31 cellular contexts compared by ENCODE assay signal in genomic region chr15:62109457-62109856, GRCh38. TPM values are rescaled to one million over a fixed set of nuclear protein-coding genes. Genes with fewer than 3 reads are reported as not detected.
DNase-seq lines count a peak whose midpoint lies in the region; ATAC-seq and TF ChIP-seq lines count a peak whose summit lies in the region.
"Had no signal": no experiment of that assay in that cellular context is flagged by ENCODE, and none has a peak within 500 bp of the region (broad histone marks: within the 10 kb centered on the region; RNA-seq: fewer than 3 reads in every experiment).

No MANE protein-coding gene starts in this region.

- DNase-seq in MG63 (peak; percentile 22), trophoblast cell (no peak), heart left ventricle (no peak), NCI-H524 treated with DMSO at 0.1 percent for 48 hours (lab: John Stamatoyannopoulos, UW) (no peak)
- DNase-seq in stimulated activated naive CD8-positive, alpha-beta T cell treated with anti-CD3 and anti-CD28 coated beads, Interleukin-15, Interleukin-2, amounts not matched to agents 100 U/mL and 50 U/mL, for 24 hours: no peak
- DNase-seq: activated CD4-positive, alpha-beta memory T cell treated with anti-CD3 and anti-CD28 coated beads, Interleukin-2, amount 10 ng/mL, durations not matched to agents 7 days and 5 days; activated CD8-positive, alpha-beta memory T cell treated with anti-CD3 and anti-CD28 coated beads, Interleukin-2, amount 50 U/mL, for 4 hours; activated naive CD4-positive, alpha-beta T cell treated with Interleukin-2 at 50 U/mL for 16 hours; endodermal cell; foreskin melanocyte; H9; kidney glomerular epithelial cell; natural killer cell; NCI-H1436 treated with DMSO at 0.1 percent for 48 hours; NCI-H2081 treated with DMSO at 0.1 percent for 48 hours; NK-92 treated with Interleukin-12 subunit alpha and Interleukin-12 subunit beta, amount 100 ng/mL, for 24 hours; PC-9; Right ventricle myocardium superior; T-helper 2 cell had no signal

- no peaks in the 10 kb centered on the region for H3K27me3 Mint-ChIP-seq in activated T-helper 17 cell treated with anti-CD3 and anti-CD28 coated beads, Interleukin-2, amount 50 U/mL, for 72 hours
- H3K27me3 Mint-ChIP-seq: activated CD4-positive, alpha-beta memory T cell treated with anti-CD3 and anti-CD28 coated beads, Interleukin-2, amount 10 ng/mL, durations not matched to agents 7 days and 5 days; dendritic cell treated with granulocyte-macrophage colony-stimulating factor and Interleukin-4, amounts not matched to agents 40 ng/mL and 50 ng/mL, for 4 days had no signal

- no peak overlapping the region for H3K23ac ChIP-seq in trophoblast cell (ENCODE audit: low read length)

- H3K27ac ChIP-seq in ACC112 (ENCODE audit: low read depth, low read length): peak overlapping the region; percentile 88
- no peak overlapping the region for H3K27ac ChIP-seq in trophoblast cell (ENCODE audit: low read depth, low read length)
- H3K27ac ChIP-seq in heart left ventricle: peak overlapping the region in 1 of 12 donors; percentile 2
- H3K27ac ChIP-seq: BLaER1 treated with 17β-estradiol and CSF1 and Interleukin-3, amounts not matched to agents 10 nM and 100 nM; HL-60; KMS-11 had no signal

- H3K36me3 ChIP-seq in ACC112 (ENCODE audit: insufficient read depth, low read length) (no peaks in the 10 kb centered on the region), MG63 (no peaks in the 10 kb centered on the region), trophoblast cell (ENCODE audit: control insufficient read depth in 1 of 2, insufficient read depth in 2 of 2, low read length in 2 of 2) (no peaks in the 10 kb centered on the region), heart left ventricle (no peaks in the 10 kb centered on the region)
- H3K36me3 ChIP-seq: adrenal gland; BLaER1 treated with 17β-estradiol and CSF1 and Interleukin-3, amounts not matched to agents 10 nM and 100 nM had no signal

- H2AFZ ChIP-seq in ACC112 (ENCODE audit: low read length, unreplicated experiment) (no peak overlapping the region), trophoblast cell (ENCODE audit: insufficient read depth, low read length, poor library complexity) (peak overlapping the region; percentile 25)
- H2AFZ ChIP-seq: PC-9 had no signal

- no peak overlapping the region for H3K4me2 ChIP-seq in trophoblast cell (ENCODE audit: low read length)
- H3K4me2 ChIP-seq: KMS-11 had no signal

- no peak for TF ChIP-seq POLR2A in heart left ventricle (IDR thresholded peaks at IDR 0.05)

- no peak overlapping the region for H3K9ac ChIP-seq in trophoblast cell (ENCODE audit: low read length)
- H3K9ac ChIP-seq: BLaER1 treated with 17β-estradiol and CSF1 and Interleukin-3, amounts not matched to agents 10 nM and 100 nM; KMS-11 had no signal

- no peaks in the 10 kb centered on the region for H3K79me1 ChIP-seq in trophoblast cell (ENCODE audit: low read length)

- no peak overlapping the region for H2BK5ac ChIP-seq in trophoblast cell (ENCODE audit: low read depth, low read length, poor library complexity)

- no peak overlapping the region for H4K8ac ChIP-seq in trophoblast cell (ENCODE audit: low read depth, low read length)

- H2BK12ac ChIP-seq in trophoblast cell (ENCODE audit: low read length): no peak overlapping the region

- WGBS in trophoblast cell (ENCODE audit: extremely low coverage, insufficient coverage, insufficient read length): no CpG with 5 or more reads among the region's 1 CpG
- WGBS in heart left ventricle, 4 donors: 92 to 97% (median 96%) methylated on average over 1 of the region's 1 CpG

- H2BK120ac ChIP-seq in trophoblast cell (ENCODE audit: insufficient read depth, low read length, poor library complexity): no peak overlapping the region

- peaks cover 27% of the 10 kb centered on the region for H3K4me1 Mint-ChIP-seq in activated T-helper 17 cell treated with anti-CD3 and anti-CD28 coated beads, Interleukin-2, amount 50 U/mL, for 72 hours
- H3K4me1 Mint-ChIP-seq: central memory CD8-positive, alpha-beta T cell; H9; natural killer cell had no signal

- no peaks in the 10 kb centered on the region for H3K9me3 ChIP-seq in MG63
- no peaks in the 10 kb centered on the region for H3K9me3 ChIP-seq in trophoblast cell (ENCODE audit: insufficient read depth, low read depth, low read length)
- H3K9me3 ChIP-seq in heart left ventricle: no peaks in the 10 kb centered on the region
- H3K9me3 ChIP-seq: adrenal gland; BLaER1 treated with 17β-estradiol and CSF1 and Interleukin-3, amounts not matched to agents 10 nM and 100 nM had no signal

- no peak for ATAC-seq in activated T-helper 17 cell treated with anti-CD3 and anti-CD28 coated beads, Interleukin-2, amount 50 U/mL, for 72 hours (replicated peaks)
- ATAC-seq in stimulated activated naive CD8-positive, alpha-beta T cell treated with anti-CD3 and anti-CD28 coated beads, Interleukin-15, Interleukin-2, amounts not matched to agents 100 U/mL and 50 U/mL, for 24 hours: no peak
- no peak for ATAC-seq in heart left ventricle
- ATAC-seq: esophagus mucosa, natural killer cell had no signal

- no peak overlapping the region for H3K4me3 ChIP-seq in ACC112 (ENCODE audit: low read depth, low read length)
- H3K4me3 ChIP-seq in MG63: no peak overlapping the region
- H3K4me3 ChIP-seq in trophoblast cell (ENCODE audit: low read depth, low read length): no peak overlapping the region
- no peak overlapping the region for H3K4me3 ChIP-seq in heart left ventricle
- H3K4me3 ChIP-seq: adrenal gland; BLaER1 treated with 17β-estradiol and CSF1 and Interleukin-3, amounts not matched to agents 10 nM and 100 nM; lung; PC-9 had no signal

- no peak overlapping the region for H3K4ac ChIP-seq in trophoblast cell (ENCODE audit: low read depth, low read length)

- TF ChIP-seq CTCF in heart left ventricle (IDR thresholded peaks at IDR 0.05): no peak

- H4K12ac ChIP-seq in trophoblast cell (ENCODE audit: low read depth, low read length): no peak overlapping the region

- H3K27me3 ChIP-seq in ACC112 (ENCODE audit: insufficient read depth, low read length): no peaks in the 10 kb centered on the region
- H3K27me3 ChIP-seq in MG63: no peaks in the 10 kb centered on the region
- no peaks in the 10 kb centered on the region for H3K27me3 ChIP-seq in trophoblast cell (ENCODE audit: insufficient read depth, low read length)
- no peaks in the 10 kb centered on the region for H3K27me3 ChIP-seq in heart left ventricle
- H3K27me3 ChIP-seq: adrenal gland; BLaER1 treated with 17β-estradiol and CSF1 and Interleukin-3, amounts not matched to agents 10 nM and 100 nM had no signal

- H3K9me3 Mint-ChIP-seq in activated T-helper 17 cell treated with anti-CD3 and anti-CD28 coated beads, Interleukin-2, amount 50 U/mL, for 72 hours: no peaks in the 10 kb centered on the region
- H3K9me3 Mint-ChIP-seq: activated CD4-positive, alpha-beta memory T cell treated with anti-CD3 and anti-CD28 coated beads, Interleukin-2, amount 10 ng/mL, durations not matched to agents 7 days and 5 days; central memory CD8-positive, alpha-beta T cell; dendritic cell treated with granulocyte-macrophage colony-stimulating factor and Interleukin-4, amounts not matched to agents 40 ng/mL and 50 ng/mL, for 4 days; endodermal cell; H9; natural killer cell; stimulated activated naive CD8-positive, alpha-beta T cell treated with anti-CD3 and anti-CD28 coated beads, Interleukin-15, Interleukin-2, amounts not matched to agents 100 ng/mL and 50 ng/mL, for 24 hours had no signal

- H3K36me3 Mint-ChIP-seq in activated T-helper 17 cell treated with anti-CD3 and anti-CD28 coated beads, Interleukin-2, amount 50 U/mL, for 72 hours (ENCODE audit: low read depth): no peaks in the 10 kb centered on the region
- H3K36me3 Mint-ChIP-seq: natural killer cell had no signal

- intact Hi-C loops in heart left ventricle (cut with DNase I): no loop called here

- H3K4me3 Mint-ChIP-seq in activated T-helper 17 cell treated with anti-CD3 and anti-CD28 coated beads, Interleukin-2, amount 50 U/mL, for 72 hours: no peak overlapping the region
- H3K4me3 Mint-ChIP-seq: activated CD4-positive, alpha-beta memory T cell treated with anti-CD3 and anti-CD28 coated beads, Interleukin-2, amount 10 ng/mL, durations not matched to agents 7 days and 5 days; central memory CD8-positive, alpha-beta T cell; dendritic cell treated with granulocyte-macrophage colony-stimulating factor and Interleukin-4, amounts not matched to agents 40 ng/mL and 50 ng/mL, for 4 days; endodermal cell; H9; natural killer cell had no signal

- peak overlapping the region; percentile 95 for H3K27ac Mint-ChIP-seq in activated T-helper 17 cell treated with anti-CD3 and anti-CD28 coated beads, Interleukin-2, amount 50 U/mL, for 72 hours
- H3K27ac Mint-ChIP-seq: activated CD4-positive, alpha-beta memory T cell treated with anti-CD3 and anti-CD28 coated beads, Interleukin-2, amount 10 ng/mL, durations not matched to agents 7 days and 5 days; dendritic cell treated with granulocyte-macrophage colony-stimulating factor and Interleukin-4, amounts not matched to agents 40 ng/mL and 50 ng/mL, for 4 days; endodermal cell; H9; natural killer cell had no signal

- H3K4me1 ChIP-seq in ACC112 (ENCODE audit: control insufficient read depth, insufficient read depth, low read length, unreplicated experiment) (peaks cover 35% of the 10 kb centered on the region), trophoblast cell (ENCODE audit: control insufficient read depth in 1 of 2, insufficient read depth in 2 of 2, low read length in 2 of 2) (peaks cover 9 to 17% of the 10 kb centered on the region in 2 experiments), heart left ventricle (peaks cover 0 to 16% (median 3%) of the 10 kb centered on the region in 12 donors)

- H2AK5ac ChIP-seq in trophoblast cell (ENCODE audit: low read length): no peak overlapping the region

- H4K91ac ChIP-seq in trophoblast cell (ENCODE audit: low read depth, low read length): no peak overlapping the region

- H3K18ac ChIP-seq in trophoblast cell (ENCODE audit: low read length): no peak overlapping the region

- H3K14ac ChIP-seq in trophoblast cell (ENCODE audit: low read length): no peak overlapping the region

- H3K79me2 ChIP-seq in ACC112 (ENCODE audit: control insufficient read depth, insufficient read depth, low read length, unreplicated experiment): no peaks in the 10 kb centered on the region
- H3K79me2 ChIP-seq in trophoblast cell (ENCODE audit: control insufficient read depth, insufficient read depth, low read length, poor library complexity): no peaks in the 10 kb centered on the region

RNA-seq across cellular contexts. Expression of gene C2CD4A, which starts 42.7 kb away (rescaled TPM):
- not detected in 2 replicates for total RNA-seq in MG63 (2014; rRNA removed; shearing (Covaris generic); ENCODE audit: low replicate concordance)
- 1 to 10 TPM; 1.3 to 5.8 TPM for total RNA-seq in activated T-helper 17 cell treated with anti-CD3 and anti-CD28 coated beads, Interleukin-2, amount 50 U/mL, for 72 hours
- polyA plus RNA-seq in trophoblast cell (2013): 0.08 TPM in 2 replicates
- total RNA-seq in heart left ventricle: not detected
- polyA plus RNA-seq in heart left ventricle: under 1 TPM in 1 of 2 donors, not detected in 1; 0.04 TPM
- total RNA-seq: endodermal cell, H9, natural killer cell, osteoblast, Right ventricle myocardium superior had no signal

RNA-seq across cellular contexts. Expression of gene VPS13C, which starts 49.2 kb away (rescaled TPM):
- total RNA-seq in MG63 (2014; rRNA removed; shearing (Covaris generic); ENCODE audit: low replicate concordance): 7.9 and 13.0 TPM in 2 replicates
- total RNA-seq in activated T-helper 17 cell treated with anti-CD3 and anti-CD28 coated beads, Interleukin-2, amount 50 U/mL, for 72 hours: 10 to 100 TPM; 67.0 to 85.2 TPM
- polyA plus RNA-seq in trophoblast cell (2013): 9.9 and 10.4 TPM in 2 replicates
- total RNA-seq in heart left ventricle: 10 to 100 TPM; 29.7 to 70.1 (median 39.4) TPM
- 10 to 100 TPM in 1 of 2 donors, 1 to 10 TPM in 1; 9.8 to 12.3 TPM for polyA plus RNA-seq in heart left ventricle

RNA-seq across cellular contexts. Expression of gene C2CD4B, which starts 55.6 kb away (rescaled TPM):
- total RNA-seq in MG63 (2014; rRNA removed; shearing (Covaris generic); ENCODE audit: low replicate concordance): not detected in 2 replicates
- 1 to 10 TPM in 1 of 2 donors, under 1 TPM in 1; 0.76 to 1.5 TPM for total RNA-seq in activated T-helper 17 cell treated with anti-CD3 and anti-CD28 coated beads, Interleukin-2, amount 50 U/mL, for 72 hours
- 0.74 and 0.90 TPM in 2 replicates for polyA plus RNA-seq in trophoblast cell (2013)
- total RNA-seq in heart left ventricle: 1 to 10 TPM in 7 of 9 donors, under 1 TPM in 2; 0.65 to 8.4 (median 2.3) TPM
- polyA plus RNA-seq in heart left ventricle: 1 to 10 TPM in 1 of 2 donors, under 1 TPM in 1; 0.65 to 1.3 TPM
- total RNA-seq: osteoblast, PC-9 had no signal
